ENCODE assay signal across 9 cellular contexts in the genomic region with DNA sequence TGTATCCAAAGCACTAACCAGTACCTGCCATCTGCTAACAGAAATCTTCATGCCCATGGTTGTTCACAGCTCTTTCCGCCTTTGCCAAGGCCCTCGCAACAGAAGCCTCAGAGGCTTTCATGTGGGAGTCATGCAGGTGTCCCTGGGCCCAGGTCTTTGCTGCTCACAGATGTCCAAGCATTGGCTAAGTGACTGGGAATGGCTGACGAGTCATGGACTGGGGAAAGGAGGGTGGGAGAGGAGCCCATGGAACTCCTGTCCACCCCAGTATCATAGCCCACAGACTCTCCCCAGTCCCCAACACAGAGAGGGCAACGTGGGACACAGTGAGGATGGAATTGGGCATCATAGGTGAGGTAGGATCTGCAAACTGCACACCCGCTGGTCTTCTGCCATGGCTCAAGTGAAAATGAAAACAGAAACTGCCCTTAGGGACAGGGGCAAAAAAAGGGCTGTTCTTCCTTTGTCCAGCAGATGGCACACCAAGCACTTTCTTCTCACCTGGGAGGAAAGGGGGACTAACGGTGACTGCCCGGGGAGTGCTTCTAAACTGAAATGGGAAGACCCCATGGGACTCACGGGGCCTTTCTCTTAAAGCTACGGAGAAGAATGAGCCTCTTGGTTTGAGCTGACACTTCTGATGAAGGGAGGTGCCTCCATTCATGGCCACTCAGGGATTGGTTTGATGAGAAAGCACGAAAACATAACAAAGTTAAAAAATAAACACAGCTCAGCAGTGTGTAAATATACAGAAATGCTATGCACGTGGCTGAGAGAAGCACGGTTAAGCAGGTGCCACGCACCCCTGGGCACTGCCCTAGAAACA. TPM values are rescaled to one million over a fixed set of nuclear protein-coding genes. Genes with fewer than 3 reads are reported as not detected.
DNase-seq lines count a peak whose midpoint lies in the region; ATAC-seq and TF ChIP-seq lines count a peak whose summit lies in the region.
"Had no signal": no experiment of that assay in that cellular context is flagged by ENCODE, and none has a peak within 500 bp of the region (broad histone marks: within the 10 kb centered on the region; RNA-seq: fewer than 3 reads in every experiment).

No MANE protein-coding gene starts in this region.

- intact Hi-C loops in OCI-LY7 (cut with micrococcal nuclease; ENCODE audit: unreplicated experiment) = loop anchor here (1.0 to 5.0 kb wide), 5 partner anchors 17 to 642 kb away; a partner anchor contains a TSS
- intact Hi-C loops in transverse colon (cut with DNase I; ENCODE audit: low total_unique reads) = no loop called here

- TF ChIP-seq CTCF in OCI-LY7 (conservative IDR thresholded peaks at IDR 0.05; ENCODE audit: low read length) = peak; percentile 96
- TF ChIP-seq CTCF in fibroblast of the aortic adventitia (IDR thresholded peaks at IDR 0.05; ENCODE audit: insufficient read depth, low read length) = peak; percentile 92
- TF ChIP-seq CTCF in neutrophil (IDR thresholded peaks at IDR 0.05) = peak; percentile 91
- peak; percentile 80 to 85 (median 82) for TF ChIP-seq CTCF in transverse colon (IDR thresholded peaks at IDR 0.05)

- H3K9me3 ChIP-seq in OCI-LY7 (ENCODE audit: low read length) = no peaks in the 10 kb centered on the region
- no peaks in the 10 kb centered on the region for H3K9me3 ChIP-seq in neutrophil
- no peaks in the 10 kb centered on the region for H3K9me3 ChIP-seq in transverse colon

- H3K4me3 Mint-ChIP-seq in activated T-cell treated with anti-CD3 and anti-CD28 coated beads, Interleukin-2, amount 50 U/mL, for 72 hours = peak overlapping the region; percentile 74 to 81

- peak overlapping the region; percentile 87 for H2AFZ ChIP-seq in OCI-LY7 (ENCODE audit: low read length)

- peaks cover 81% of the 10 kb centered on the region for H3K4me1 Mint-ChIP-seq in activated T-cell treated with anti-CD3 and anti-CD28 coated beads, Interleukin-2, amount 50 U/mL, for 72 hours (ENCODE audit: low read depth)

- H3K4me1 ChIP-seq in OCI-LY7 (ENCODE audit: insufficient read depth, low read length, poor library complexity, severe bottlenecking) = peaks cover 82% of the 10 kb centered on the region
- H3K4me1 ChIP-seq in neutrophil (ENCODE audit: control insufficient read depth in 1 of 2, insufficient read depth in 1 of 2, low read depth in 1 of 2, low read length in 1 of 2) = peaks cover 70 to 76% of the 10 kb centered on the region in 2 experiments
- H3K4me1 ChIP-seq in transverse colon = peaks cover 5 to 13% (median 10%) of the 10 kb centered on the region in 4 donors

- TF ChIP-seq POLR2A in transverse colon (IDR thresholded peaks at IDR 0.05) = no peak

- no TSS peak for BruUV-seq in OCI-LY7 (replicated peaks; lab: Mats Ljungman, UMichigan)

- H3K9me2 ChIP-seq in OCI-LY7 (ENCODE audit: insufficient read depth, low read length) = no peaks in the 10 kb centered on the region

- 12 to 21% methylated on average over 6 to 13 of the region's 13 CpGs for WGBS in transverse colon (ENCODE audit: low coverage in 1 of 2), 2 donors

- no peaks in the 10 kb centered on the region for H3K36me3 Mint-ChIP-seq in activated T-cell treated with anti-CD3 and anti-CD28 coated beads, Interleukin-2, amount 50 U/mL, for 72 hours (ENCODE audit: insufficient read depth in 2 of 2)

- peak overlapping the region; percentile 79 for H3K4me2 ChIP-seq in OCI-LY7 (ENCODE audit: low read length)

- in situ Hi-C loops in transverse colon (cut with MboI; ENCODE audit: low pct_ligation_motif_present in 1 of 4, low pct_unique_long_range_greater_than_20kb in 1 of 4, low sequenced_read_pairs in 3 of 4) = loop anchor here in 1 of 4 donors (25.0 kb wide), 2 partner anchors 322 to 622 kb away; a partner anchor contains a TSS

- no peaks in the 10 kb centered on the region for H4K20me1 ChIP-seq in OCI-LY7 (ENCODE audit: insufficient read depth, low read length)

- CTCF ChIA-PET in OCI-LY7 (lab: Charles Lee; ENCODE audit: unreplicated experiment) = interaction anchor here (0.6 to 5.0 kb wide), 8 partner anchors 12 to 592 kb away, joined by 3 to 79 read pairs (median 5); a partner anchor contains a TSS

- ATAC-seq in GM21367 (IDR thresholded peaks at IDR 0.05; ENCODE audit: unreplicated experiment) (peak; percentile 72), HG03575 (IDR thresholded peaks at IDR 0.05; ENCODE audit: extremely low read depth, insufficient number of reproducible peaks, low FRiP score, unreplicated experiment) (peak; percentile 53)
- ATAC-seq in activated T-cell treated with anti-CD3 and anti-CD28 coated beads, Interleukin-2, amount 50 U/mL, for 72 hours (replicated peaks in 1 of 2) = peak; percentile 70 to 73

- TF ChIP-seq EP300 in transverse colon (IDR thresholded peaks at IDR 0.05; ENCODE audit: low read depth) = no peak

- H3K79me2 ChIP-seq in OCI-LY7 (ENCODE audit: insufficient read depth, low read depth, low read length) = no peaks in the 10 kb centered on the region

- DNase-seq in Daoy (ENCODE audit: low read depth) (peak; percentile 60), OCI-LY7 (ENCODE audit: low spot score) (peak; percentile 90), fibroblast of the aortic adventitia (ENCODE audit: low read depth) (peak; percentile 69), transverse colon (peak; percentile 83)
- peak; percentile 80 to 81 for DNase-seq in activated T-cell treated with anti-CD3 and anti-CD28 coated beads, Interleukin-2, amount 50 U/mL, for 72 hours

- H3K27me3 ChIP-seq in neutrophil (no peaks in the 10 kb centered on the region), transverse colon (no peaks in the 10 kb centered on the region)

- no peaks in the 10 kb centered on the region for H3K9me3 Mint-ChIP-seq in activated T-cell treated with anti-CD3 and anti-CD28 coated beads, Interleukin-2, amount 50 U/mL, for 72 hours

- no peaks in the 10 kb centered on the region for H3K27me3 Mint-ChIP-seq in activated T-cell treated with anti-CD3 and anti-CD28 coated beads, Interleukin-2, amount 50 U/mL, for 72 hours (ENCODE audit: low read depth)

- H3K27ac ChIP-seq in OCI-LY7 (ENCODE audit: low read depth, low read length, poor library complexity, severe bottlenecking) (peak overlapping the region; percentile 39), neutrophil (peak overlapping the region; percentile 62), transverse colon (peak overlapping the region in 1 of 4 donors; percentile 46)

- H3K27ac Mint-ChIP-seq in activated T-cell treated with anti-CD3 and anti-CD28 coated beads, Interleukin-2, amount 50 U/mL, for 72 hours = peak overlapping the region; percentile 90

- no peaks in the 10 kb centered on the region for H3K36me3 ChIP-seq in OCI-LY7 (ENCODE audit: insufficient read depth, low read length)
- H3K36me3 ChIP-seq in neutrophil = peaks cover 9% of the 10 kb centered on the region
- H3K36me3 ChIP-seq in transverse colon = no peaks in the 10 kb centered on the region

- POLR2A ChIA-PET in OCI-LY7 (lab: Charles Lee) = interaction anchor here (0.6 to 8.1 kb wide), 8 partner anchors 10 to 361 kb away, joined by 3 to 147 read pairs (median 6); a partner anchor contains a TSS

- H3K4me3 ChIP-seq in OCI-LY7 (ENCODE audit: low read depth, low read length, poor library complexity, severe bottlenecking) = peak overlapping the region; percentile 47
- H3K4me3 ChIP-seq in fibroblast of the aortic adventitia (ENCODE audit: low read depth, low read length) = peak overlapping the region; percentile 49
- H3K4me3 ChIP-seq in neutrophil (ENCODE audit: low read depth in 1 of 2, low read length in 1 of 2) = peak overlapping the region; percentile 13 to 38
- peak overlapping the region in 1 of 4 donors; percentile 12 for H3K4me3 ChIP-seq in transverse colon

RNA-seq across cellular contexts. Expression of a gene that starts 11.1 kb away (rescaled TPM):
- 0.27 TPM in 1 of 2 replicates, not detected in the other for total RNA-seq in Daoy (2014; rRNA removed; shearing (Covaris generic))
- total RNA-seq in OCI-LY7 (2014; rRNA removed; shearing (Covaris generic)) = 3.4 and 3.5 TPM in 2 replicates
- total RNA-seq in OCI-LY7 (2022) (11.9 and 12.5 TPM in 2 replicates), fibroblast of the aortic adventitia (ENCODE audit: low replicate concordance) (2.0 and 3.8 TPM in 2 replicates), transverse colon (10 to 100 TPM in 3 of 4 donors, 1 to 10 TPM in 1; 5.2 to 17.8 (median 13.5) TPM)
- 1 to 10 TPM; 8.0 to 8.5 TPM for total RNA-seq in activated T-cell treated with anti-CD3 and anti-CD28 coated beads, Interleukin-2, amount 50 U/mL, for 72 hours

RNA-seq across cellular contexts. Expression of a gene that starts 29.9 kb away (rescaled TPM):
- not detected in 2 replicates for total RNA-seq in Daoy (2014; rRNA removed; shearing (Covaris generic))
- total RNA-seq in OCI-LY7 (2014; rRNA removed; shearing (Covaris generic)) = 0.41 and 0.75 TPM in 2 replicates
- total RNA-seq in OCI-LY7 (2022) (0.46 and 0.90 TPM in 2 replicates), fibroblast of the aortic adventitia (ENCODE audit: low replicate concordance) (not detected in 2 replicates), transverse colon (not detected)
- under 1 TPM; 0.19 to 0.30 TPM for total RNA-seq in activated T-cell treated with anti-CD3 and anti-CD28 coated beads, Interleukin-2, amount 50 U/mL, for 72 hours

RNA-seq across cellular contexts. Expression of a gene that starts 46.7 kb away (rescaled TPM):
- not detected in 2 replicates for total RNA-seq in Daoy (2014; rRNA removed; shearing (Covaris generic))
- not detected in 2 replicates for total RNA-seq in OCI-LY7 (2014; rRNA removed; shearing (Covaris generic))
- not detected in 2 replicates for total RNA-seq in OCI-LY7 (2022)
- under 1 TPM in 1 of 2 donors, not detected in 1; 0.22 TPM for total RNA-seq in activated T-cell treated with anti-CD3 and anti-CD28 coated beads, Interleukin-2, amount 50 U/mL, for 72 hours
- total RNA-seq in fibroblast of the aortic adventitia (ENCODE audit: low replicate concordance) = not detected in 2 replicates
- total RNA-seq in transverse colon = not detected
- total RNA-seq: mononuclear cell had no signal
